In genomic region chr15:59689626-59690236, GRCh38 we compare ENCODE assay signal across 8 cellular contexts. TPM values are rescaled to one million over a fixed set of nuclear protein-coding genes. Genes with fewer than 3 reads are reported as not detected.
DNase-seq lines count a peak whose midpoint lies in the region; ATAC-seq, FAIRE-seq and TF ChIP-seq lines count a peak whose summit lies in the region.

No MANE protein-coding gene starts in this region.

- FAIRE-seq in RCC 7860 (lab: Jason Lieb, UNC): no peak

- WGBS in endodermal cell (ENCODE audit: insufficient coverage in 1 of 2, insufficient read length in 1 of 2), 2 experiments: 2 to 9% methylated on average over 7 to 24 of the region's 25 CpGs

- peak overlapping the region; percentile 96 for H3K9ac ChIP-seq in endodermal cell (ENCODE audit: extremely low read depth, low read length, poor library complexity, severe bottlenecking)

- H3K4me3 Mint-ChIP-seq in endodermal cell: peak overlapping the region; percentile 93

- H3K9me3 ChIP-seq in endodermal cell (ENCODE audit: control insufficient read depth, low read length) (no peaks in the 10 kb centered on the region), mucosa of descending colon (no peaks in the 10 kb centered on the region)

- H3K27ac ChIP-seq in endodermal cell (ENCODE audit: low read depth, low read length): peak overlapping the region; percentile 73

- DNase-seq in DMS 273 (lab: John Stamatoyannopoulos, UW; ENCODE audit: unreplicated experiment) (peak; percentile 68), DMS 273 treated with DMSO at 0.1 percent for 48 hours (lab: John Stamatoyannopoulos, UW) (no peak), NCI-H82 (lab: John Stamatoyannopoulos, UW) (peak; percentile 93), endodermal cell (peak; percentile 91), mucosa of descending colon (peak; percentile 92 to 95 (median 94)), RCC 7860 (ENCODE audit: low spot score) (no peak)
- DNase-seq in activated CD8-positive, alpha-beta memory T cell treated with anti-CD3 and anti-CD28 coated beads for 24 hours: peak; percentile 69
- DNase-seq in stimulated activated CD8-positive, alpha-beta memory T cell treated with anti-CD3 and anti-CD28 coated beads, Interleukin-4, amount 100 ng/mL, for 24 hours (ENCODE audit: low read depth): peak; percentile 29

- peak; percentile 58 for ATAC-seq in mucosa of descending colon

- H3K27me3 Mint-ChIP-seq in endodermal cell (ENCODE audit: insufficient read depth): peaks cover 9% of the 10 kb centered on the region

- TF ChIP-seq CTCF in endodermal cell (conservative IDR thresholded peaks at IDR 0.05) (no peak), mucosa of descending colon (IDR thresholded peaks at IDR 0.05) (no peak)

- peak overlapping the region; percentile 100 for H3K4me3 ChIP-seq in endodermal cell (ENCODE audit: low read length)
- peak overlapping the region; percentile 86 for H3K4me3 ChIP-seq in mucosa of descending colon

- H3K4me1 Mint-ChIP-seq in endodermal cell: peaks cover 16% of the 10 kb centered on the region

- no peaks in the 10 kb centered on the region for H3K27me3 ChIP-seq in endodermal cell (ENCODE audit: control insufficient read depth, insufficient read depth, low read length, poor library complexity, severe bottlenecking)

- intact Hi-C loops in mucosa of descending colon (cut with DNase I, micrococcal nuclease): loop anchor here in 1 of 2 donors (10.0 kb wide), 1 partner anchor 635 kb away; no protein-coding TSS in a partner anchor

- H3K27ac Mint-ChIP-seq in endodermal cell: peak overlapping the region; percentile 94

- peaks cover 24% of the 10 kb centered on the region for H3K36me3 ChIP-seq in endodermal cell (ENCODE audit: control insufficient read depth, insufficient read depth, low read length)
- no peaks in the 10 kb centered on the region for H3K36me3 ChIP-seq in mucosa of descending colon (ENCODE audit: low read depth)

- H3K4me1 ChIP-seq in endodermal cell (ENCODE audit: control insufficient read depth, insufficient read depth, low read length) (peaks cover 4% of the 10 kb centered on the region), mucosa of descending colon (ENCODE audit: low read depth) (peaks cover 31% of the 10 kb centered on the region)

- peaks cover 19% of the 10 kb centered on the region for H3K36me3 Mint-ChIP-seq in endodermal cell (ENCODE audit: low read depth)

- no peaks in the 10 kb centered on the region for H3K9me3 Mint-ChIP-seq in endodermal cell

RNA-seq across cellular contexts. Expression of gene BNIP2, which starts 0.6 kb away (rescaled TPM):
- total RNA-seq in endodermal cell (10 to 100 TPM; 52.3 to 52.6 TPM), mucosa of descending colon (10 to 100 TPM; 59.8 to 98.4 (median 69.9) TPM)
- 34.7 TPM for polyA plus RNA-seq in endodermal cell (2013, experiment 1 of 2)
- polyA plus RNA-seq in endodermal cell (2013, experiment 2 of 2): 30.8 TPM

RNA-seq across cellular contexts. Expression of gene GTF2A2, which starts 32.4 kb away (rescaled TPM):
- total RNA-seq in endodermal cell (100 to 1,000 TPM; 168 to 246 TPM), mucosa of descending colon (100 to 1,000 TPM in 1 of 3 donors, 10 to 100 TPM in 2; 87.8 to 145 (median 99.6) TPM)
- polyA plus RNA-seq in endodermal cell (2013, experiment 1 of 2): 152 TPM
- polyA plus RNA-seq in endodermal cell (2013, experiment 2 of 2): 160 TPM

Comparison
In these comparisons a context has a peak if more than half of its experiments do, and no peak if none do; other contexts are left out.
1. DNase-seq: peak in DMS 273 (single experiment), NCI-H82 (single experiment), activated CD8-positive, alpha-beta memory T cell treated with anti-CD3 and anti-CD28 coated beads for 24 hours (single experiment), endodermal cell (single experiment), mucosa of descending colon (3 of 3) and stimulated activated CD8-positive, alpha-beta memory T cell treated with anti-CD3 and anti-CD28 coated beads, Interleukin-4, amount 100 ng/mL, for 24 hours (single experiment); none in DMS 273 treated with DMSO at 0.1 percent for 48 hours (single experiment) and RCC 7860 (single experiment).